Comparison of ENCODE assay signal across 8 cellular contexts in the genomic region with DNA sequence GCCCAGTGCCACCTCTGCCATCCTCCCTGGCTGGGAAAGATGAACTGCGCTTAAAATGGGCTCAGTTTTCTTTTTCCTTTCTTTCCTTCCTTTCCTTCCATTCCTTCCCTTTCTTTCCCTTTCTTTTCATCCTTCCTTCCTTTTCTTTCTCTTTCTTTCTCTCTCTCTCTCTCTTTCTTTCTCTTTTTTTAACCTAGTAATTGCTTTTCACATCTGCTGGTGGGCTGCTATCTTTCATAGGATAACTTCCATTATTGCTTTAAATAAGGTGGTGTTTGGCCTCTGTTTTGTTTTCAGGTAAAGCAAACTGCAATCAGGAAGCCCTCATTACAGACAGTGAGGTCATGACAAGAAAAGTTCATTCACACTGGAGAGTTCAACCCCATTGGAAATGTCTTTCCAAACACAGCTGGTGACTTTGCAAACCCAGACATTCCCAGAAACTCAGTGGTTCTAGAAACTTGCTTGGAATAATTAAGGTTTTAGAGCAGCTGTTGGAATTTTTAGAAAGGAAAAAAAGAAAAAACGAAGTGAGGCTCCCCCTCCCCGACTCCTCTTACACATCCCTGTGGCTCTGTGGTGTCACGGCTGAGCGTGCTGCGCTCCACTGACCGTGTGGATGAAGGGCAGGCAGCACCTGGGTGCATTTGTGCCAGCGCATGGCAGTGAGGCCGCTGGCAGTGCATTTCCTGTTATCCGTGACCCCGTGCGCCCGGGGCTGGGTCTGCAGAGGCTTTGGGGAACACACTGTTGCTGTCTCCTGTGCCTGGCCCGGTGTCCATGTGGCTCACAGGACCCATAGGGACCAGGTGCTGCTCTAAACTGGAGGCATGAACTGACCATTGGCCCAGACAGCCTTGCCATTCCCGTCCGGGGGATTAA.
DNase-seq lines count a peak whose midpoint lies in the region; ATAC-seq, FAIRE-seq and TF ChIP-seq lines count a peak whose summit lies in the region.

No MANE protein-coding gene starts in this region.

- no peak for FAIRE-seq in RCC 7860 (lab: Jason Lieb, UNC)

- H3K4me3 ChIP-seq in skeletal muscle tissue (ENCODE audit: low read length in 3 of 3), result peak overlapping the region in 2 of 3 donors; percentile 6 to 52

- no peaks in the 10 kb centered on the region for H3K36me3 ChIP-seq in skeletal muscle tissue (ENCODE audit: control insufficient read depth in 3 of 3, insufficient read depth in 3 of 3, low read length in 3 of 3)

- no peaks in the 10 kb centered on the region for H3K27me3 ChIP-seq in skeletal muscle tissue (ENCODE audit: control insufficient read depth in 3 of 3, insufficient read depth in 3 of 3, low read length in 3 of 3)

- no peak for ATAC-seq in HG02763 (IDR thresholded peaks at IDR 0.05; ENCODE audit: unreplicated experiment)

- H3K9me3 ChIP-seq in skeletal muscle tissue (ENCODE audit: control insufficient read depth in 3 of 3, low read length in 3 of 3), result no peaks in the 10 kb centered on the region

- H3K27ac ChIP-seq in skeletal muscle tissue (ENCODE audit: low read depth, low read length), result peak overlapping the region; percentile 76

- peaks cover 63 to 65% (median 64%) of the 10 kb centered on the region in 3 donors for H3K4me1 ChIP-seq in skeletal muscle tissue (ENCODE audit: control insufficient read depth in 3 of 3, insufficient read depth in 3 of 3, low read length in 3 of 3)

- TF ChIP-seq POLR2A in GM19193 (IDR thresholded peaks at IDR 0.05; ENCODE audit: extremely low read depth, insufficient read depth, insufficient read length), result peak; percentile 39

- H3K9ac ChIP-seq in skeletal muscle tissue (ENCODE audit: low read depth in 1 of 3, low read length in 3 of 3), result peak overlapping the region; percentile 45 to 74 (median 63)

- peak; percentile 31 for DNase-seq in RCC 7860 (ENCODE audit: low spot score)
- peak; percentile 66 for DNase-seq in germinal center (ENCODE audit: low spot score)
- no peak for DNase-seq in DMS153 (lab: John Stamatoyannopoulos, UW)
- no peak for DNase-seq in NCI-H524 treated with DMSO at 0.1 percent for 48 hours (lab: John Stamatoyannopoulos, UW)
- no peak for DNase-seq in NCI-H128 (lab: John Stamatoyannopoulos, UW; ENCODE audit: unreplicated experiment)

Comparison
In these comparisons a context has a peak if more than half of its experiments do, and no peak if none do; other contexts are left out.
1. DNase-seq: peak in RCC 7860 (single experiment) and germinal center (single experiment); none in DMS153 (single experiment), NCI-H524 treated with DMSO at 0.1 percent for 48 hours (single experiment) and NCI-H128 (single experiment).